1 cellular context compared by ENCODE assay signal in the genomic region with DNA sequence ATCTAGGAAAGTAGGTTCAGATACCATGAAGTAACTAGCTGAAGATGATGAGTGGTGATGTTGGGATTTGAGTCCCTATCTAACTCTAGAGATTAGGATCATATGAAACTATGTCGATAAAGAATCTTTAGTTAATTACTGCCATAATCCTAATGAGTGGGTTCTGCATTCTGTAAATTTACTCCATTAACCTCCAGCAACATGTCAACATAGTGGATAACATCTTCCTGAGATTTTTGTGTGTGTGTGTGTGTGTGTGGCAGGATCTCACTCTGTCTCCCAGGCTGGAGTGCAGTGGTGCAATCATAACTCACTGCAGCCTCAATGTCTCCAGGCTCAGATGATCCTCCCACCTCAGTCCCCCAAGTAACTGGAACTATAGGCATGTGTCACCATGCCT.
TF ChIP-seq lines count a peak whose summit lies in the region.

No MANE protein-coding gene starts in this region.

TF ChIP-seq in SK-N-SH, 30 proteins besides CTCF, POLR2A, EP300 and RAD21 (continued from another document):
- TF ChIP-seq USF1 (IDR thresholded peaks at IDR 0.05; ENCODE audit: borderline replicate concordance, low read depth) (no peak), TEAD4 (IDR thresholded peaks at IDR 0.05; ENCODE audit: borderline replicate concordance, insufficient read depth) (no peak), GATA2 (CRISPR knock-in tag; IDR thresholded peaks at IDR 0.05) (peak; percentile 64), MEF2A (IDR thresholded peaks at IDR 0.05; ENCODE audit: borderline replicate concordance, low read depth) (no peak)
